In genomic region chr1:206555473-206555935, GRCh38 we compare ENCODE assay signal across 10 cellular contexts. TPM values are rescaled to one million over a fixed set of nuclear protein-coding genes. Genes with fewer than 3 reads are reported as not detected.
DNase-seq lines count a peak whose midpoint lies in the region; ATAC-seq and TF ChIP-seq lines count a peak whose summit lies in the region.
"Had no signal": no experiment of that assay in that cellular context is flagged by ENCODE, and none has a peak within 500 bp of the region (broad histone marks: within the 10 kb centered on the region; RNA-seq: fewer than 3 reads in every experiment).

No MANE protein-coding gene starts in this region.

- no peaks in the 10 kb centered on the region for H3K27me3 ChIP-seq in liver (ENCODE audit: control insufficient read depth in 4 of 4, insufficient read depth in 4 of 4, low read length in 3 of 4)
- H3K27me3 ChIP-seq in vagina = no peaks in the 10 kb centered on the region
- H3K27me3 ChIP-seq: thyroid gland had no signal

- H3K27ac ChIP-seq in liver (ENCODE audit: low read depth in 1 of 2, low read length in 2 of 2) (peak overlapping the region; percentile 2 to 40), vagina (no peak overlapping the region)
- H3K27ac ChIP-seq: thyroid gland had no signal

- no peak overlapping the region for H3K9ac ChIP-seq in liver (ENCODE audit: low read depth in 1 of 2, low read length in 2 of 2)

- no peaks in the 10 kb centered on the region for H3K36me3 Mint-ChIP-seq in type B pancreatic cell

- intact Hi-C loops in vagina (cut with DNase I) = no loop called here

- TF ChIP-seq CTCF in liver (IDR thresholded peaks at IDR 0.05; ENCODE audit: low read depth, low read length, missing input control) (no peak), type B pancreatic cell (conservative IDR thresholded peaks at IDR 0.05) (no peak), vagina (IDR thresholded peaks at IDR 0.05) (no peak)

- H3K4me3 Mint-ChIP-seq in type B pancreatic cell = peak overlapping the region; percentile 54

- no peak for ATAC-seq in GM21619 (IDR thresholded peaks at IDR 0.05; ENCODE audit: unreplicated experiment)
- no peak for ATAC-seq in GM21825 (IDR thresholded peaks at IDR 0.05; ENCODE audit: unreplicated experiment)

- no peak overlapping the region for H3K27ac Mint-ChIP-seq in type B pancreatic cell

- peaks cover 34% of the 10 kb centered on the region for H3K4me1 Mint-ChIP-seq in type B pancreatic cell (ENCODE audit: unreplicated experiment)

- H3K27me3 Mint-ChIP-seq in type B pancreatic cell = peaks cover 49% of the 10 kb centered on the region

- no peak for TF ChIP-seq RAD21 in liver (IDR thresholded peaks at IDR 0.05)

- no peak for TF ChIP-seq POLR2A in vagina (IDR thresholded peaks at IDR 0.05)

- H3K36me3 ChIP-seq in liver (ENCODE audit: control insufficient read depth in 4 of 4, insufficient read depth in 3 of 4, low read depth in 1 of 4, low read length in 3 of 4) = no peaks in the 10 kb centered on the region
- H3K36me3 ChIP-seq in vagina = no peaks in the 10 kb centered on the region
- H3K36me3 ChIP-seq: thyroid gland had no signal

- H3K9me3 ChIP-seq in liver (ENCODE audit: control insufficient read depth in 4 of 4, low read length in 3 of 4) = no peaks in the 10 kb centered on the region
- no peaks in the 10 kb centered on the region for H3K9me3 ChIP-seq in vagina
- H3K9me3 ChIP-seq: thyroid gland had no signal

- DNase-seq in activated gamma-delta T cell treated with Interleukin-2 at 50 U/mL for 16 hours (peak; percentile 16), activated gamma-delta T cell (lab: John Stamatoyannopoulos, UW) (no peak), amniotic epithelial cell (ENCODE audit: low read depth) (peak; percentile 17), type B pancreatic cell (ENCODE audit: extremely low spot score, unreplicated experiment) (no peak), vagina (ENCODE audit: extremely low spot score in 2 of 2) (no peak)
- DNase-seq: NCI-H526 treated with DMSO at 0.1 percent for 48 hours had no signal

- 31% methylated on average over 10 of the region's 10 CpGs for WGBS in liver

- H3K9me3 Mint-ChIP-seq in type B pancreatic cell = no peaks in the 10 kb centered on the region

- H3K4me1 ChIP-seq in liver (ENCODE audit: control insufficient read depth in 4 of 4, insufficient read depth in 4 of 4, low read length in 3 of 4) (peaks cover 15 to 61% (median 45%) of the 10 kb centered on the region in 4 donors), vagina (peaks cover 44% of the 10 kb centered on the region)

- H3K4me3 ChIP-seq in liver (ENCODE audit: low read depth in 1 of 3, low read length in 3 of 3) = no peak overlapping the region
- H3K4me3 ChIP-seq in vagina = no peak overlapping the region
- H3K4me3 ChIP-seq: thyroid gland had no signal

TF ChIP-seq in liver, 16 proteins besides CTCF, POLR2A, EP300 and RAD21:
- TF ChIP-seq ZBTB33 (IDR thresholded peaks at IDR 0.05) = no peak
- no peak for TF ChIP-seq GABPA (IDR thresholded peaks at IDR 0.05 in 1 of 2, conservative IDR thresholded peaks at IDR 0.05 in 1 of 2)
- no peak for TF ChIP-seq NR2F2 (IDR thresholded peaks at IDR 0.05)
- TF ChIP-seq FOXA1 (IDR thresholded peaks at IDR 0.05) = peak; percentile 29
- TF ChIP-seq HNF4G (IDR thresholded peaks at IDR 0.05) = no peak
- peak in 1 of 2 donors; percentile 11 for TF ChIP-seq EGR1 (IDR thresholded peaks at IDR 0.05; ENCODE audit: low read depth in 2 of 2)
- peak in 1 of 2 donors; percentile 53 for TF ChIP-seq HNF4A (conservative IDR thresholded peaks at IDR 0.05)
- TF ChIP-seq RXRA (IDR thresholded peaks at IDR 0.05) = peak in 1 of 2 donors; percentile 30
- peak; percentile 76 for TF ChIP-seq REST (IDR thresholded peaks at IDR 0.05)
- TF ChIP-seq FOXA2 (IDR thresholded peaks at IDR 0.05) = peak; percentile 61

RNA-seq across cellular contexts. Expression of gene RASSF5, which starts 48.2 kb away (rescaled TPM):
- total RNA-seq in liver (10 to 100 TPM in 1 of 2 donors, 1 to 10 TPM in 1; 5.8 to 10.0 TPM), type B pancreatic cell (ENCODE audit: low replicate concordance) (3.8 and 5.9 TPM in 2 replicates), vagina (28.5 TPM)
- 1 to 10 TPM; 4.8 to 5.2 TPM for polyA plus RNA-seq in liver

RNA-seq across cellular contexts. Expression of gene EIF2D, which starts 56.8 kb away (rescaled TPM):
- total RNA-seq in liver (10 to 100 TPM; 26.1 to 30.0 TPM), type B pancreatic cell (ENCODE audit: low replicate concordance) (38.2 and 45.7 TPM in 2 replicates), vagina (48.9 TPM)
- 10 to 100 TPM; 14.7 to 18.1 TPM for polyA plus RNA-seq in liver

Comparison
In these comparisons a context has a peak if more than half of its experiments do, and no peak if none do; other contexts are left out.
1. DNase-seq: peak in activated gamma-delta T cell treated with Interleukin-2 at 50 U/mL for 16 hours (single experiment) and amniotic epithelial cell (single experiment); none in activated gamma-delta T cell (single experiment), type B pancreatic cell (single experiment) and vagina (0 of 2).